In the genomic region with DNA sequence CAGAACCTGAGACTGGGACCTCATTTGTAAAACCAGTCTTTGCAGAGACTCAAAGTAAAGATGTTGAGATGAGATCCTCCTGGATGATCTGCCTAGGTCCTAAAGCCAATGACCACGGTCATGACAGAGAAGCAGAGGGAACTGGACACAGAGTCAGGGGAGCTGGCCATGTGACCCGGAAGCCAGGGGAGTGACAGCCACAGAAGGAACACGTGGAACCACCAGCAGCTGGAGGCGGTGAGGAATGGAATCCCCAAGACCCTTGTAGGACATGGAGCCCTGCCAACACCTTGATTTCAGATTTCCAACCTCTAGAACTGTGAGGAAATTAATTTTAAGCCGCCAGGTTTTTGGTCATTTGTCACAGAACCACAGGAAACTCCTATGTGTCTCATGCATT, we compare ENCODE assay signal across 28 cellular contexts. TPM values are rescaled to one million over a fixed set of nuclear protein-coding genes. Genes with fewer than 3 reads are reported as not detected.
A peak's percentile ranks its signal among the peaks of the same experiment; 100 is the strongest.
DNase-seq lines count a peak whose midpoint lies in the region; ATAC-seq, FAIRE-seq and TF ChIP-seq lines count a peak whose summit lies in the region.
"Had no signal": no experiment of that assay in that cellular context is flagged by ENCODE, and none has a peak within 500 bp of the region (broad histone marks: within the 10 kb centered on the region; RNA-seq: fewer than 3 reads in every experiment).

No MANE protein-coding gene starts in this region.

- H2AFZ ChIP-seq in GM12878 (ENCODE audit: control insufficient read depth, low read depth, low read length), result no peak overlapping the region
- H2AFZ ChIP-seq: PC-9 had no signal

- in situ Hi-C loops in GM12878 (cut with MboI), result no loop called here

- TF ChIP-seq RAD21 in GM12878 (IDR thresholded peaks at IDR 0.05; ENCODE audit: insufficient read depth, low read depth, low read length), result no peak

- no peak for TF ChIP-seq EP300 in GM12878 (IDR thresholded peaks at IDR 0.05; ENCODE audit: borderline replicate concordance in 1 of 2, control insufficient read depth in 1 of 2, low read depth in 2 of 2, low read length in 2 of 2)

- no peak for DNase-seq in activated naive CD4-positive, alpha-beta T cell treated with anti-CD3 and anti-CD28 coated beads, Interleukin-2, amount 50 U/mL, for 72 hours (ENCODE audit: low spot score in 2 of 2)
- no peak for DNase-seq in activated naive CD4-positive, alpha-beta T cell (lab: John Stamatoyannopoulos, UW)
- no peak for DNase-seq in GM12878 (ENCODE audit: low read depth, low spot score)
- DNase-seq in nephron progenitor cell, result no peak
- no peak for DNase-seq in D721Med (ENCODE audit: insufficient read length, low spot score)
- DNase-seq: activated CD4-positive, alpha-beta memory T cell treated with anti-CD3 and anti-CD28 coated beads for 36 hours; activated CD4-positive, CD25-positive, alpha-beta regulatory T cell; activated T-cell treated with anti-CD3 and anti-CD28 coated beads for 4 hours; BE2C; central memory CD4-positive, alpha-beta T cell; DMS79 treated with DMSO at 0.1 percent for 48 hours; H7; heart left ventricle; Karpas-422; left cardiac atrium; NCI-H1694 treated with DMSO at 0.1 percent for 48 hours; NCI-H2171 treated with DMSO at 0.1 percent for 48 hours; NCI-H524 treated with DMSO at 0.1 percent for 48 hours; NK-92 treated with Interleukin-12 subunit alpha and Interleukin-12 subunit beta, amount 100 ng/mL, for 24 hours; PC-9; stomach had no signal

- H3K27ac ChIP-seq in GM12878 (ENCODE audit: control insufficient read depth, insufficient read depth) (no peak overlapping the region), temporal lobe (ENCODE audit: low read depth, low read length) (peak overlapping the region; percentile 100)
- H3K27ac ChIP-seq: ascending aorta, heart left ventricle, PC-9, right atrium auricular region, stomach had no signal

- no peak for TF ChIP-seq CTCF in GM12878 (IDR thresholded peaks at IDR 0.05 in 2 of 3, conservative IDR thresholded peaks at IDR 0.05 in 1 of 3; ENCODE audit: control insufficient read depth in 2 of 3, extremely low read depth in 1 of 3, insufficient read depth in 1 of 3, low read depth in 3 of 3, low read length in 3 of 3)
- no peak for TF ChIP-seq CTCF in nephron progenitor cell (IDR thresholded peaks at IDR 0.05)
- TF ChIP-seq CTCF in D721Med (IDR thresholded peaks at IDR 0.05; ENCODE audit: insufficient read depth, missing control alignments), result no peak

- TF ChIP-seq POLR2A in GM12878 (IDR thresholded peaks at IDR 0.05; ENCODE audit: low read depth, low read length), result no peak

- no peak overlapping the region for H3K4me3 ChIP-seq in GM12878
- H3K4me3 ChIP-seq: ascending aorta, heart left ventricle, PC-9, right atrium auricular region, stomach had no signal

- CTCF ChIA-PET in GM12878 (lab: Yijun Ruan, JAX), result interaction anchor here (1.7 kb wide), 1 partner anchor 13 kb away, joined by 7 read pairs; no protein-coding TSS in a partner anchor

- POLR2A ChIA-PET in GM12878 (lab: Charles Lee), result no interaction called here

- H3K27ac Mint-ChIP-seq in activated naive CD4-positive, alpha-beta T cell treated with anti-CD3 and anti-CD28 coated beads, Interleukin-2, amount 50 U/mL, for 72 hours, result peak overlapping the region; percentile 46 to 68
- H3K27ac Mint-ChIP-seq in nephron progenitor cell, result peak overlapping the region; percentile 91
- H3K27ac Mint-ChIP-seq: activated CD4-positive, alpha-beta memory T cell treated with anti-CD3 and anti-CD28 coated beads for 36 hours; type B pancreatic cell had no signal

- ATAC-seq in activated naive CD4-positive, alpha-beta T cell treated with anti-CD3 and anti-CD28 coated beads, Interleukin-2, amount 50 U/mL, for 72 hours, result no peak
- no peak for ATAC-seq in GM12878
- no peak for ATAC-seq in HG03342 (IDR thresholded peaks at IDR 0.05; ENCODE audit: unreplicated experiment)
- ATAC-seq in HG03095 (IDR thresholded peaks at IDR 0.05; ENCODE audit: unreplicated experiment), result no peak
- ATAC-seq: heart left ventricle, left cardiac atrium had no signal

- 90% methylated on average over 5 of the region's 5 CpGs for WGBS in GM12878 (ENCODE audit: insufficient coverage, insufficient replicate concordance, low lambda C conversion rate, missing lambda C conversion rate)

- H3K27me3 Mint-ChIP-seq in nephron progenitor cell (ENCODE audit: low read depth, poor library complexity), result peaks cover 3% of the 10 kb centered on the region
- H3K27me3 Mint-ChIP-seq: activated CD4-positive, alpha-beta memory T cell treated with anti-CD3 and anti-CD28 coated beads for 36 hours; memory B cell; type B pancreatic cell had no signal

- peaks cover 15% of the 10 kb centered on the region for H3K4me1 Mint-ChIP-seq in nephron progenitor cell

- intact Hi-C loops in GM12878 (cut with micrococcal nuclease; ENCODE audit: unreplicated experiment), result no loop called here

- peaks cover 3% of the 10 kb centered on the region for H4K20me1 ChIP-seq in GM12878 (ENCODE audit: control insufficient read depth, insufficient read depth)

- no peaks in the 10 kb centered on the region for H3K9me3 ChIP-seq in GM12878 (replicated peaks; ENCODE audit: control insufficient read depth, insufficient read depth, low read length)
- H3K9me3 ChIP-seq: ascending aorta, BE2C, heart left ventricle, right atrium auricular region, stomach had no signal

- H3K4me1 ChIP-seq in GM12878 (ENCODE audit: control insufficient read depth, insufficient read depth, low read length), result no peaks in the 10 kb centered on the region
- H3K4me1 ChIP-seq: ascending aorta, BE2C had no signal

- SMC1A ChIA-PET in GM12878 (lab: Charles Lee; ENCODE audit: uncharacterized antibody, unreplicated experiment), result no interaction called here

- FAIRE-seq in GM12878 (lab: Jason Lieb, UNC) (no peak), D721Med (lab: Jason Lieb, UNC) (no peak)

- H3K4me2 ChIP-seq in GM12878 (ENCODE audit: control insufficient read depth, insufficient read depth), result no peak overlapping the region
- H3K4me2 ChIP-seq: PC-9 had no signal

- H3K36me3 Mint-ChIP-seq in activated naive CD4-positive, alpha-beta T cell treated with anti-CD3 and anti-CD28 coated beads, Interleukin-2, amount 50 U/mL, for 72 hours, result peaks cover 27 to 30% of the 10 kb centered on the region in 2 donors
- H3K36me3 Mint-ChIP-seq in nephron progenitor cell (ENCODE audit: low read depth), result peaks cover 76% of the 10 kb centered on the region

- H3K9ac ChIP-seq in GM12878 (ENCODE audit: control insufficient read depth, insufficient read depth, low read length), result no peak overlapping the region

- no peak overlapping the region for H3K4me3 Mint-ChIP-seq in nephron progenitor cell
- H3K4me3 Mint-ChIP-seq: activated CD4-positive, alpha-beta memory T cell treated with anti-CD3 and anti-CD28 coated beads for 36 hours; memory B cell; type B pancreatic cell had no signal

- RAD21 ChIA-PET in GM12878 (lab: Charles Lee; ENCODE audit: unreplicated experiment), result no interaction called here

- no peaks in the 10 kb centered on the region for H3K9me3 Mint-ChIP-seq in activated naive CD4-positive, alpha-beta T cell treated with anti-CD3 and anti-CD28 coated beads, Interleukin-2, amount 50 U/mL, for 72 hours
- no peaks in the 10 kb centered on the region for H3K9me3 Mint-ChIP-seq in nephron progenitor cell
- H3K9me3 Mint-ChIP-seq: activated CD4-positive, alpha-beta memory T cell treated with anti-CD3 and anti-CD28 coated beads for 36 hours; memory B cell; type B pancreatic cell had no signal

- H3K27me3 ChIP-seq in GM12878 (replicated peaks in 1 of 2; ENCODE audit: control insufficient read depth in 2 of 2, insufficient read depth in 2 of 2, low read length in 1 of 2), result no peaks in the 10 kb centered on the region
- H3K27me3 ChIP-seq: ascending aorta, BE2C, heart left ventricle, right atrium auricular region, stomach had no signal

- no peaks in the 10 kb centered on the region for H3K79me2 ChIP-seq in GM12878 (ENCODE audit: control insufficient read depth, insufficient read depth, low read length)

- TSS peak; percentile 7 for BruUV-seq in GM12878 (replicated peaks; lab: Mats Ljungman, UMichigan)

- peaks cover 57 to 68% of the 10 kb centered on the region in 2 experiments for H3K36me3 ChIP-seq in GM12878 (ENCODE audit: control insufficient read depth in 2 of 2, insufficient read depth in 2 of 2, low read length in 1 of 2)

TF ChIP-seq in GM12878, 131 proteins besides CTCF, POLR2A, EP300 and RAD21:
- no peak for TF ChIP-seq FOS (IDR thresholded peaks at IDR 0.05; ENCODE audit: borderline replicate concordance, extremely low read depth, insufficient read length)
- TF ChIP-seq POU2F2 (IDR thresholded peaks at IDR 0.05; ENCODE audit: borderline replicate concordance, low read depth, low read length), result no peak

RNA-seq across cellular contexts. Expression of a gene that starts 37.0 kb away (rescaled TPM):
- total RNA-seq in activated naive CD4-positive, alpha-beta T cell treated with anti-CD3 and anti-CD28 coated beads, Interleukin-2, amount 50 U/mL, for 72 hours, result 100 to 1,000 TPM; 146 to 180 TPM
- 204 and 220 TPM in 2 replicates for total RNA-seq in GM12878 (2013; cell fraction: nucleolus; rRNA removed)
- total RNA-seq in GM12878 (2014; rRNA removed), result 130 and 140 TPM in 2 replicates
- 78.0 and 82.1 TPM in 2 replicates for total RNA-seq in GM12878 (2014; rRNA removed; fragmentation: Illumina TruSeq; extraction: Trizol)
- total RNA-seq in GM12878 (2021), result 200 and 218 TPM in 2 replicates
- polyA plus RNA-seq in GM12878 (2011; ENCODE audit: low read depth), result 71.5 TPM
- 62.7 and 113 TPM in 2 replicates for polyA plus RNA-seq in GM12878 (2011; rRNA removed)
- polyA plus RNA-seq in GM12878 (2011; cell fraction: cytosol; rRNA removed), result 98.3 and 104 TPM in 2 replicates
- 131 and 163 TPM in 2 replicates for polyA plus RNA-seq in GM12878 (2011; cell fraction: nucleus; rRNA removed)
- 62.2 and 71.3 TPM in 2 replicates for polyA plus RNA-seq in GM12878 (2012)
- 101 and 114 TPM in 2 replicates for polyA plus RNA-seq in GM12878 (2014; fragmentation: Illumina TruSeq; extraction: Trizol)
- polyA plus RNA-seq in GM12878 (2014; fragmentation: Nextera tagmentation; extraction: Ambion mirVana), result 10 to 100 TPM; 10.8 to 11.6 TPM
- 106 and 116 TPM in 2 replicates for polyA plus RNA-seq in GM12878 (2014; rRNA removed)
- 10 to 100 TPM; 85.6 to 91.9 TPM for polyA plus RNA-seq in GM12878 (2016; fragmentation: Nextera tagmentation; extraction: Ambion mirVana)
- polyA minus RNA-seq in GM12878 (2011; rRNA and poly(A)+ RNA removed), result 147 and 182 TPM in 2 replicates
- 69.5 and 91.4 TPM in 2 replicates for polyA minus RNA-seq in GM12878 (2011; cell fraction: cytosol; rRNA and poly(A)+ RNA removed)
- 50.4 and 99.9 TPM in 2 replicates for polyA minus RNA-seq in GM12878 (2011; cell fraction: nucleus; rRNA and poly(A)+ RNA removed)
- total RNA-seq in temporal lobe, result 273 TPM
